ENCODE assay signal across 8 cellular contexts in genomic region chr5:61331407-61332368, GRCh38. TPM values are rescaled to one million over a fixed set of nuclear protein-coding genes. Genes with fewer than 3 reads are reported as not detected.
DNase-seq lines count a peak whose midpoint lies in the region; TF ChIP-seq lines count a peak whose summit lies in the region.

Gene ZSWIM6, plus strand, starts transcription at chr5:61332258. Its CDS starts 15 bp downstream, at chr5:61332273.

- H3K27me3 Mint-ChIP-seq in neural crest cell (ENCODE audit: low read depth) = peaks cover 2% of the 10 kb centered on the region

- H3K9me3 ChIP-seq in MG63 (no peaks in the 10 kb centered on the region), stomach (no peaks in the 10 kb centered on the region)

- H3K36me3 ChIP-seq in H7 (replicated peaks; ENCODE audit: control insufficient read depth, insufficient read depth, low read length) (no peaks in the 10 kb centered on the region), MG63 (peaks cover 7% of the 10 kb centered on the region; the same call in 1 of the 2 replicates), stomach (no peaks in the 10 kb centered on the region)

- H3K4me3 ChIP-seq in H7 (ENCODE audit: insufficient read depth, low read depth, low read length) = peak within 1 kb of the TSS; percentile 90
- peak within 1 kb of the TSS; percentile 92 for H3K4me3 ChIP-seq in MG63
- peak within 1 kb of the TSS; percentile 75 to 89 for H3K4me3 ChIP-seq in foreskin fibroblast (ENCODE audit: low read depth in 1 of 2, low read length in 2 of 2)
- peak within 1 kb of the TSS; percentile 83 to 96 (median 94) for H3K4me3 ChIP-seq in stomach

- 0 to 2% (median 0%) methylated on average over 41 to 94 of the region's 94 CpGs for WGBS in stomach, 5 donors

- peak within 1 kb of the TSS; percentile 94 to 99 (median 96) for H3K27ac ChIP-seq in stomach

- H3K4me1 Mint-ChIP-seq in neural crest cell = peaks cover 59% of the 10 kb centered on the region

- peaks cover 24 to 57% (median 46%) of the 10 kb centered on the region in 4 donors for H3K4me1 ChIP-seq in stomach

- intact Hi-C loops in stomach (cut with DNase I; ENCODE audit: low total_unique reads) = loop anchor here (5.0 kb wide), 1 partner anchor 76 kb away; no protein-coding TSS in a partner anchor

- peak within 1 kb of the TSS; percentile 92 for H3K27ac Mint-ChIP-seq in neural crest cell (ENCODE audit: unreplicated experiment)

- peak; percentile 24 for TF ChIP-seq EP300 in stomach (IDR thresholded peaks at IDR 0.05)

- H3K27me3 ChIP-seq in H7 (ENCODE audit: control insufficient read depth, insufficient read depth, low read length) = peaks cover 72% of the 10 kb centered on the region
- H3K27me3 ChIP-seq in MG63 = no peaks in the 10 kb centered on the region
- H3K27me3 ChIP-seq in stomach = no peaks in the 10 kb centered on the region

- TF ChIP-seq POLR2A in stomach (IDR thresholded peaks at IDR 0.05) = peak in 2 of 4 donors; percentile 72 to 91

- H3K9me3 Mint-ChIP-seq in neural crest cell = no peaks in the 10 kb centered on the region

- TF ChIP-seq CTCF in foreskin fibroblast (IDR thresholded peaks at IDR 0.05; ENCODE audit: low read depth, low read length) (no peak), neural crest cell (conservative IDR thresholded peaks at IDR 0.05) (no peak), stomach (IDR thresholded peaks at IDR 0.05) (no peak)

- H3K36me3 Mint-ChIP-seq in neural crest cell (ENCODE audit: low read depth) = peaks cover 9% of the 10 kb centered on the region

- peak within 1 kb of the TSS; percentile 100 for H3K4me3 Mint-ChIP-seq in neural crest cell

- DNase-seq in ELF-1 (ENCODE audit: low read depth, low spot score) (peak; percentile 96), H7 (peak; percentile 97), MG63 (peak; percentile 97), SHP77 treated with DMSO at 0.1 percent for 48 hours (lab: John Stamatoyannopoulos, UW) (peak; percentile 75), foreskin fibroblast (peak; percentile 99 to 100), neural crest cell (ENCODE audit: low read depth, low spot score) (peak; percentile 95), stomach (peak; percentile 100)
- peak; percentile 97 for DNase-seq in activated gamma-delta T cell treated with anti-CD3 and anti-CD28 coated beads, Interleukin-2, amount 50 U/mL, for 16 hours (ENCODE audit: low read depth)

RNA-seq across cellular contexts. Expression of gene ZSWIM6, which starts in this region (rescaled TPM):
- total RNA-seq in H7 (2014; rRNA removed; shearing (Covaris generic)) = 9.1 and 12.2 TPM in 2 replicates
- 1.3 and 3.3 TPM in 2 replicates for total RNA-seq in MG63 (2014; rRNA removed; shearing (Covaris generic); ENCODE audit: low replicate concordance)
- total RNA-seq in neural crest cell = 33.8 and 34.3 TPM in 2 replicates
- 10 to 100 TPM; 14.5 to 39.3 (median 24.8) TPM for total RNA-seq in stomach
- polyA plus RNA-seq in stomach = 1 to 10 TPM; 2.9 to 4.6 (median 4.3) TPM

Comparison
In these comparisons a context has a peak if more than half of its experiments do, and no peak if none do; other contexts are left out.
1. Peak in every context shown above with its lines: DNase-seq, H3K4me3 ChIP-seq and H3K27ac ChIP-seq.